In the genomic region with DNA sequence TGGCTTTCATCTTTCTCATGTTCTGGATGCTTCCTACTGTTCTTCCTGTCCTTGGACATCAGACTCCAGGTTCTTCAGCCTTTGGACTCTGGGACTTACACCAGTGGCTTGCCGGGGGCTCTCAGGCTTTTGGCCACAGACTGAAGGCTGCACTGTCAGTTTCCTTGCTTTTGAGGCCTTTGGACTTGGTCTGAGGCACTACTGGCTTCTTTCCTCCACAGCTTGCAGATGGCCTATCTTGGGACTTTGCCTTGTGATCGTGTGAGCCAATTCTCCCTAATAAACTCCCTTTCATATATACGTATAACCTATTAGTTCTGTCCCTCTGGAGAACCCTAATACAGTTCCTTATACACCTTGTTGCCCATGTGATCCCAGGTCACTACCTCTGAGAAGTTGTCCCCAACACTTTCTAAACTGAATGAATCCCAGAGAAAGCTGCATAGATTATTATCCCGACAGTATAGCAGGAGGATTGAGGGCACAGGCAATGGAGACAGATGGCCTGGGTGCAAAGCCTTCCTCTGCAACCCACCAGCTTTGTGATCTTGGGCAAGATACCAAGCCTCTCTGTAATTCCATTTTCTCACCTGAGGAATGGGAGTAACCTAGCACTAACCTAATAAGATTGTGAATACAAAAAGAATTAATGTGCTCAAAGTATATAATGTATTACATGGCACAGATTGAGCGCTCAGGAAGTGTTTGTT, we compare ENCODE assay signal across 24 cellular contexts.
"Had no signal": no experiment of that assay in that cellular context is flagged by ENCODE, and none has a peak within 500 bp of the region (broad histone marks: within the 10 kb centered on the region; RNA-seq: fewer than 3 reads in every experiment).

No MANE protein-coding gene starts in this region.

- DNase-seq: occipital lobe; ovary; posterior cingulate gyrus; psoas muscle; right cardiac atrium; right lobe of liver; sigmoid colon; small intestine; stimulated activated CD4-positive, alpha-beta T cell treated with anti-CD3 and anti-CD28 coated beads, Interleukin-15, amount 100 ng/mL, for 24 hours; stimulated activated CD4-positive, alpha-beta T cell treated with anti-CD3 and anti-CD28 coated beads, Interleukin-2, amount 100 ng/mL, for 24 hours; stimulated activated CD4-positive, alpha-beta T cell treated with anti-CD3 and anti-CD28 coated beads, Interleukin-2, amount 100 ng/mL, for 48 hours; stimulated activated CD4-positive, alpha-beta T cell treated with anti-CD3 and anti-CD28 coated beads, Interleukin-4, amount 100 ng/mL, for 24 hours; stimulated activated naive B cell treated with anti-CD40 and anti-IgM and Interleukin-4, amounts not matched to agents 10 μg/mL and 1 μg/mL and 100 μg/mL, for 72 hours; stimulated activated naive CD4-positive, alpha-beta T cell treated with Interleukin-2 at 50 U/mL for 16 hours; stomach; thyroid gland; trophoblast cell; upper lobe of left lung had no signal

- ATAC-seq: psoas muscle; right cardiac atrium; right lobe of liver; stimulated activated effector memory CD8-positive, alpha-beta T cell treated with anti-CD3 and anti-CD28 coated beads, Interleukin-12 subunit alpha, Interleukin-12 subunit beta, amount 100 ng/mL, for 72 hours; stimulated activated naive B cell treated with anti-CD40 and anti-IgM and Interleukin-4, amounts not matched to agents 10 μg/mL and 1 μg/mL and 100 μg/mL, for 72 hours had no signal

- H3K9me3 ChIP-seq: ovary, psoas muscle, right lobe of liver, sigmoid colon, stomach, thoracic aorta, thyroid gland, tibial nerve, upper lobe of left lung, vagina had no signal

- H3K4me1 ChIP-seq: parathyroid adenoma, psoas muscle, right lobe of liver, sigmoid colon, stomach, thyroid gland, tibial nerve, upper lobe of left lung, vagina had no signal

- H3K4me3 ChIP-seq: neural progenitor cell, ovary, psoas muscle, right lobe of liver, sigmoid colon, stomach, thoracic aorta, thyroid gland, tibial nerve, upper lobe of left lung, vagina had no signal

- H3K36me3 ChIP-seq: neural progenitor cell, ovary, right lobe of liver, sigmoid colon, stomach, thoracic aorta, thyroid gland, tibial nerve, upper lobe of left lung, vagina had no signal

- H3K27ac ChIP-seq: neural progenitor cell, ovary, parathyroid adenoma, psoas muscle, right lobe of liver, sigmoid colon, stomach, thoracic aorta, thyroid gland, tibial nerve, upper lobe of left lung, vagina had no signal

- H3K27me3 ChIP-seq: neural progenitor cell, ovary, right lobe of liver, sigmoid colon, thyroid gland, tibial nerve, upper lobe of left lung, vagina had no signal
